In genomic region chr7:5064391-5065106, GRCh38 we compare ENCODE assay signal across 12 cellular contexts. TPM values are rescaled to one million over a fixed set of nuclear protein-coding genes. Genes with fewer than 3 reads are reported as not detected.
DNase-seq lines count a peak whose midpoint lies in the region; ATAC-seq, FAIRE-seq and TF ChIP-seq lines count a peak whose summit lies in the region.
"Had no signal": no experiment of that assay in that cellular context is flagged by ENCODE, and none has a peak within 500 bp of the region (broad histone marks: within the 10 kb centered on the region; RNA-seq: fewer than 3 reads in every experiment).

No MANE protein-coding gene starts in this region.

- no peak; the same call in 1 of the 2 replicates for TF ChIP-seq POLR2A in K562 (conservative IDR thresholded peaks at IDR 0.05)

- TF ChIP-seq EP300 in K562 (IDR thresholded peaks at IDR 0.05; ENCODE audit: low read length): no peak

- TF ChIP-seq RAD21 in K562 (CRISPR knock-in tag; conservative IDR thresholded peaks at IDR 0.05 in 1 of 2, IDR thresholded peaks at IDR 0.05 in 1 of 2): no peak

- H3K4me3 ChIP-seq in K562 (no peak overlapping the region), mucosa of rectum (ENCODE audit: low read length in 2 of 2) (peak overlapping the region; percentile 11 to 39)

- peaks cover 74% of the 10 kb centered on the region for H3K9me3 ChIP-seq in K562 (replicated peaks; ENCODE audit: control insufficient read depth, insufficient read depth, low read depth, low read length)
- H3K9me3 ChIP-seq in mucosa of rectum (ENCODE audit: control insufficient read depth in 2 of 2, low read length in 2 of 2): peaks cover 60 to 76% of the 10 kb centered on the region in 2 donors

- H3K4me1 ChIP-seq in K562 (replicated peaks in 1 of 2; ENCODE audit: control insufficient read depth in 2 of 2, insufficient read depth in 2 of 2, low read length in 2 of 2) (no peaks in the 10 kb centered on the region), mucosa of rectum (ENCODE audit: control insufficient read depth in 2 of 2, insufficient read depth in 2 of 2, low read length in 2 of 2) (no peaks in the 10 kb centered on the region)

- H3K79me2 ChIP-seq in K562 (ENCODE audit: control insufficient read depth, insufficient read depth, low read length): no peaks in the 10 kb centered on the region

- WGBS in K562 (ENCODE audit: insufficient coverage, low coverage, missing lambda C conversion rate): 95% methylated on average over 12 of the region's 12 CpGs

- H3K27me3 ChIP-seq in K562 (ENCODE audit: control insufficient read depth in 2 of 2, insufficient read depth in 2 of 2, low read length in 2 of 2) (no peaks in the 10 kb centered on the region), mucosa of rectum (ENCODE audit: control insufficient read depth in 2 of 2, insufficient read depth in 2 of 2, low read length in 2 of 2) (no peaks in the 10 kb centered on the region)

- no peak overlapping the region for H3K27ac ChIP-seq in K562 (ENCODE audit: extremely low read depth, low read depth, low read length)
- no peak overlapping the region for H3K27ac ChIP-seq in mucosa of rectum (ENCODE audit: low read depth in 2 of 2, low read length in 2 of 2)

- CTCF ChIA-PET in K562 (lab: Yijun Ruan, JAX; ENCODE audit: low intra/inter-chr PET ratio): no interaction called here

- no peak overlapping the region for H3K9ac ChIP-seq in K562 (ENCODE audit: insufficient read depth in 1 of 2, low read depth in 2 of 2, low read length in 2 of 2)
- H3K9ac ChIP-seq in mucosa of rectum (ENCODE audit: low read depth in 1 of 2, low read length in 2 of 2): no peak overlapping the region

- no peak for TF ChIP-seq CTCF in K562 (IDR thresholded peaks at IDR 0.05 in 2 of 3, conservative IDR thresholded peaks at IDR 0.05 in 1 of 3; ENCODE audit: insufficient read depth in 2 of 3, low read depth in 1 of 3, low read length in 3 of 3)

- H3K4me2 ChIP-seq in K562 (ENCODE audit: insufficient read depth, low read length): no peak overlapping the region

- H2AFZ ChIP-seq in K562 (ENCODE audit: low read depth, low read length): no peak overlapping the region

- H3K9me1 ChIP-seq in K562 (ENCODE audit: control insufficient read depth, insufficient read depth, low read length): no peaks in the 10 kb centered on the region

- in situ Hi-C loops in Caki2 (cut with HindIII; ENCODE audit: low pct_unique_long_range_greater_than_20kb, low sequenced_read_pairs): no loop called here
- in situ Hi-C loops in K562 (cut with MboI): no loop called here

- no peak for ATAC-seq in K562
- ATAC-seq in GM18858 (IDR thresholded peaks at IDR 0.05; ENCODE audit: unreplicated experiment): no peak
- no peak for ATAC-seq in HG03196 (IDR thresholded peaks at IDR 0.05; ENCODE audit: unreplicated experiment)
- ATAC-seq in HG02885 (IDR thresholded peaks at IDR 0.05; ENCODE audit: poor library complexity, unreplicated experiment): no peak
- ATAC-seq: left ventricle myocardium superior had no signal

- H4K20me1 ChIP-seq in K562 (replicated peaks; ENCODE audit: control insufficient read depth, insufficient read depth, low read length): no peaks in the 10 kb centered on the region

- POLR2A ChIA-PET in K562 (lab: Yijun Ruan, JAX): interaction anchor here (0.9 kb wide), 1 partner anchor 19 kb away, joined by 4 read pairs; the partner anchor contains the start of gene RBAK

- intact Hi-C loops in K562 (cut with micrococcal nuclease): no loop called here

- FAIRE-seq in HTR-8/SVneo (lab: Jason Lieb, UNC): peak; percentile 4
- FAIRE-seq in K562 (lab: Jason Lieb, UNC): no peak
- FAIRE-seq: frontal cortex had no signal

- no TSS peak for BruUV-seq in K562 (replicated peaks; lab: Mats Ljungman, UMichigan)

- H3K36me3 ChIP-seq in K562 (ENCODE audit: control insufficient read depth, insufficient read depth, low read length): peaks cover 57% of the 10 kb centered on the region
- H3K36me3 ChIP-seq in mucosa of rectum (ENCODE audit: control insufficient read depth in 2 of 2, insufficient read depth in 2 of 2, low read length in 2 of 2): peaks cover 42 to 48% of the 10 kb centered on the region in 2 donors

- DNase-seq in Caki2 (ENCODE audit: low read depth) (peak; percentile 46), HTR-8/SVneo (ENCODE audit: insufficient read length, low spot score) (no peak), K562 (ENCODE audit: extremely low read depth in 1 of 4, low spot score in 3 of 4) (no peak), NCI-H526 (lab: John Stamatoyannopoulos, UW) (no peak)
- DNase-seq: left ventricle myocardium superior; NCI-H524; stimulated activated CD4-positive, alpha-beta T cell treated with anti-CD3 and anti-CD28 coated beads, Interleukin-2, amount 100 ng/mL, for 48 hours had no signal

TF ChIP-seq in K562, 482 proteins besides CTCF, POLR2A, EP300 and RAD21 (continues in another document):
- TF ChIP-seq PURB (CRISPR knock-in tag; IDR thresholded peaks at IDR 0.05; ENCODE audit: low read depth) (no peak), CBX1 (IDR thresholded peaks at IDR 0.05; ENCODE audit: low read depth) (peak; percentile 77), FOSL1 (tag; conservative IDR thresholded peaks at IDR 0.05) (no peak), SUPT5H (IDR thresholded peaks at IDR 0.05) (peak; percentile 11; the same call in 1 of the 2 replicates), ZBTB5 (IDR thresholded peaks at IDR 0.05) (no peak), CREM (IDR thresholded peaks at IDR 0.05; ENCODE audit: low read depth) (no peak), HIVEP1 (CRISPR knock-in tag; IDR thresholded peaks at IDR 0.05) (no peak), NFRKB (IDR thresholded peaks at IDR 0.05; ENCODE audit: low read depth) (peak; percentile 75; the same call in 1 of the 2 replicates), CHD2 (IDR thresholded peaks at IDR 0.05; ENCODE audit: low read depth, low read length) (peak; percentile 37; the same call in 1 of the 2 replicates), TEAD4 (IDR thresholded peaks at IDR 0.05; ENCODE audit: low read length) (peak; percentile 64; the same call in 1 of the 2 replicates), TEAD4 (CRISPR knock-in tag; IDR thresholded peaks at IDR 0.05; ENCODE audit: borderline replicate concordance) (no peak), MCM5 (IDR thresholded peaks at IDR 0.05; ENCODE audit: low read depth) (no peak), EP400 (IDR thresholded peaks at IDR 0.05) (0 out of 2 replicates have a peak, but pooled peaks have one; percentile 35), ZNF274 (IDR thresholded peaks at IDR 0.05; ENCODE audit: borderline replicate concordance, low read depth, low read length) (peak; percentile 84), ZC3H11A (IDR thresholded peaks at IDR 0.05; ENCODE audit: low read depth, low read length) (0 out of 2 replicates have a peak, but pooled peaks have one; percentile 81), DNMT1 (IDR thresholded peaks at IDR 0.05) (no peak), RBM22 (IDR thresholded peaks at IDR 0.05; ENCODE audit: low read depth, low read length, poor library complexity, severe bottlenecking) (no peak), SPI1 (IDR thresholded peaks at IDR 0.05; ENCODE audit: borderline replicate concordance, low read depth, low read length) (no peak), JUN (IDR thresholded peaks at IDR 0.05; ENCODE audit: borderline replicate concordance, low read depth, low read length) (peak; percentile 72; the same call in 1 of the 2 replicates), JUN (CRISPR knock-in tag; IDR thresholded peaks at IDR 0.05; ENCODE audit: borderline replicate concordance) (no peak), CBX3 (IDR thresholded peaks at IDR 0.05; ENCODE audit: borderline replicate concordance in 1 of 2, low read length in 2 of 2) (peak; percentile 54 to 99), ETS2 (tag; IDR thresholded peaks at IDR 0.05; ENCODE audit: borderline replicate concordance, poor library complexity, severe bottlenecking) (no peak), ZNF77 (CRISPR knock-in tag; IDR thresholded peaks at IDR 0.05) (no peak)

RNA-seq across cellular contexts. Expression of gene RBAK, which starts 18.9 kb away (rescaled TPM):
- 1.0 and 2.4 TPM in 2 replicates for total RNA-seq in Caki2 (2014; rRNA removed; shearing (Covaris generic); ENCODE audit: low replicate concordance)
- 14.1 and 39.5 TPM in 2 replicates for total RNA-seq in K562 (2011; cell fraction: chromatin; rRNA removed; ENCODE audit: low replicate concordance)
- total RNA-seq in K562 (2011; cell fraction: nucleolus; rRNA removed): 6.7 and 12.1 TPM in 2 replicates
- 15.7 and 16.5 TPM in 2 replicates for total RNA-seq in K562 (2011; cell fraction: nucleoplasm; rRNA removed)
- total RNA-seq in K562 (2014; rRNA removed) (6.3 and 7.1 TPM in 2 replicates), K562 (2014; rRNA removed; fragmentation: Illumina TruSeq; extraction: Trizol) (12.7 and 15.9 TPM in 2 replicates), K562 (2015; rRNA removed; fragmentation: Illumina TruSeq; extraction: Trizol) (11.7 and 13.2 TPM in 2 replicates), K562 (2021) (9.8 and 11.2 TPM in 2 replicates)
- polyA plus RNA-seq in K562 (2011; rRNA removed) (10.1 and 10.4 TPM in 2 replicates), K562 (2014; fragmentation: Illumina TruSeq; extraction: Trizol) (8.9 and 10.2 TPM in 2 replicates), K562 (2014; fragmentation: Nextera tagmentation; extraction: Ambion mirVana) (1 to 10 TPM; 2.7 to 3.3 TPM), K562 (2014; rRNA removed) (5.6 and 7.4 TPM in 2 replicates)
- polyA plus RNA-seq in K562 (2011; cell fraction: cytosol; rRNA removed): 1.2 and 2.8 TPM in 2 replicates
- polyA plus RNA-seq in K562 (2011; cell fraction: nucleus; rRNA removed): 12.3 and 16.5 TPM in 2 replicates
- 6.3 and 7.0 TPM in 2 replicates for polyA plus RNA-seq in K562 (2012)
- 22.4 and 32.1 TPM in 2 replicates for polyA minus RNA-seq in K562 (2011; rRNA and poly(A)+ RNA removed)
- 7.4 and 8.3 TPM in 2 replicates for polyA minus RNA-seq in K562 (2011; cell fraction: cytosol; rRNA and poly(A)+ RNA removed)
- 11.3 and 21.8 TPM in 2 replicates for polyA minus RNA-seq in K562 (2011; cell fraction: nucleus; rRNA and poly(A)+ RNA removed)
